ENCODE assay signal across 1 cellular context in the genomic region with DNA sequence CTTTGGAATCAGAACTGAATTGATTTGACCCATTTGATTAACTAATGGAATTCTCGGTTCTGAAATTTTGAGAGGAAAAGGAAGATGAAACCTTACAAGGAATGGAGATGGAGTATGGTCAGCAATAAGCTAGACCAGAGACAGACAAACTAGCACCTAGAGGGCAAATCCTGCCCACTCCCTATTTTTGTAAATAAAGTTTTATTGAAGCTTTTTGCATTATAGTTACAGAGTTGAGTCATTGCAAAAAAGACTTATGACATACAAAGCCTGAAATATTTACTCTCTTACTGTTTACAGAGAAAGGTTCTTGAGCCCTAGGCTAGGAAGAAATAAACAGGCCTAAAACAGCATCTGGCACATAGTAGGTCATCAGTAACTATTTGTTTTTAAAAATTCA.
TF ChIP-seq lines count a peak whose summit lies in the region.

No MANE protein-coding gene starts in this region.

TF ChIP-seq in HepG2, 621 proteins besides CTCF, POLR2A, EP300 and RAD21 (continued from another document):
- TF ChIP-seq NPAS2 (CRISPR knock-in tag; IDR thresholded peaks at IDR 0.05; ENCODE audit: borderline replicate concordance) = no peak
- no peak for TF ChIP-seq HDAC1 (CRISPR knock-in tag; IDR thresholded peaks at IDR 0.05)
- TF ChIP-seq ZBTB40 (IDR thresholded peaks at IDR 0.05) = 0 out of 2 replicates have a peak, but pooled peaks have one; percentile 16
- no peak for TF ChIP-seq ZBTB40 (CRISPR knock-in tag; IDR thresholded peaks at IDR 0.05)
- no peak for TF ChIP-seq ZNF670 (CRISPR knock-in tag; IDR thresholded peaks at IDR 0.05; ENCODE audit: borderline replicate concordance)
